8 cellular contexts compared by ENCODE assay signal in the genomic region with DNA sequence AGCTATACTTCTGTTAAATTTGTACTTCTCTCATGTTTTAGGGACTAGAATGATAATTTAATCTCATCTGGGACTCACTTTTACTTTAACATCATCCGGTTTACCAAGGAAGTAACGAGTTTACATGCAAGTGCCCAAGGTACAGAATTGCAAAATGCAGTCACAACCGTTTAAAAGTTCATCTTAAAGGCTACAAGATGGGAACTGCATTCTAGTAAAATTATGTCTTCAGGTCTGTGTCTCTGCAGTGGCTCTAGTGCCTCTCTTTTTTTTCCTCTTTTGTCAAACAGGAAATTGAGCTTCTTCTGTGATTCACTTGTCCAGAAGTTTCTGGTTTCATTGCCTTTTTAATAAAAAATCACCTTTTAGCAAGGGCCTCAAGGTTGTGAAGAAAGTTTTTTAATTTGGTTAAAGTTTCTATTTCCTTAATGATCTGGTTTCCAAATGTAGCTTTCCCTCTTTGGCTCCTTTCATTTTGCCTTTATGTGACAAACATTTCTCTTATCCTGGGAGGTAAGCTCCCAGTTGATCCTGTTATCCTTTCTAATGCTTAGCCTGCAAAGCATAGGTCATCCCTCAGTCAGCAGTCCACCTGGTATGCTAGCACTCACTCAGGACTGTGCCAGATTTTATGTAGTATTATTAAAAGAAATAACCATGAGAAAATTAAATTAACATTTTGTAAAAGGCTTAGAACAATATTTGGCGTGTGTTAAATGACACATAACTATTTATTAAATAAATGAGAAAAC. TPM values are rescaled to one million over a fixed set of nuclear protein-coding genes. Genes with fewer than 3 reads are reported as not detected.
DNase-seq lines count a peak whose midpoint lies in the region; ATAC-seq and TF ChIP-seq lines count a peak whose summit lies in the region.

No MANE protein-coding gene starts in this region.

- in situ Hi-C loops in gastrocnemius medialis (cut with MboI; ENCODE audit: low sequenced_read_pairs in 4 of 4) = loop anchor here in 1 of 4 donors (25.0 kb wide), 1 partner anchor 129 kb away; the partner anchor contains the start of gene STAT1

- DNase-seq in DMS53 (lab: John Stamatoyannopoulos, UW) = peak; percentile 20
- no peak for DNase-seq in DMS53 treated with DMSO at 0.1 percent for 48 hours (lab: John Stamatoyannopoulos, UW; ENCODE audit: unreplicated experiment)
- DNase-seq in SIG-M5 treated with dmso at 0.1 percent for 504 hours (lab: John Stamatoyannopoulos, UW; ENCODE audit: unreplicated experiment) = peak; percentile 68
- DNase-seq in esophagus squamous epithelium (lab: John Stamatoyannopoulos, UW) = no peak
- DNase-seq in gastrocnemius medialis = no peak
- DNase-seq in SK-N-DZ (ENCODE audit: low spot score) = no peak
- DNase-seq in lower leg skin (ENCODE audit: low spot score in 2 of 2) = no peak
- no peak for DNase-seq in foreskin melanocyte

- peak overlapping the region; percentile 94 to 99 (median 96) for H3K27ac ChIP-seq in esophagus squamous epithelium
- H3K27ac ChIP-seq in gastrocnemius medialis = peak overlapping the region; percentile 92 to 94 (median 93)

- TF ChIP-seq CTCF in esophagus squamous epithelium (IDR thresholded peaks at IDR 0.05) = no peak
- no peak for TF ChIP-seq CTCF in gastrocnemius medialis (IDR thresholded peaks at IDR 0.05 in 4 of 5, conservative IDR thresholded peaks at IDR 0.05 in 1 of 5)
- no peak for TF ChIP-seq CTCF in lower leg skin (IDR thresholded peaks at IDR 0.05)

- H3K4me3 ChIP-seq in esophagus squamous epithelium = peak overlapping the region; percentile 89 to 96 (median 89)
- H3K4me3 ChIP-seq in gastrocnemius medialis = peak overlapping the region; percentile 69 to 96 (median 87)
- H3K4me3 ChIP-seq in lower leg skin (ENCODE audit: low read depth, poor library complexity, severe bottlenecking) = no peak overlapping the region

- H3K36me3 ChIP-seq in esophagus squamous epithelium (no peaks in the 10 kb centered on the region), gastrocnemius medialis (no peaks in the 10 kb centered on the region)

- intact Hi-C loops in esophagus squamous epithelium (cut with DNase I) (no loop called here), gastrocnemius medialis (cut with DNase I; ENCODE audit: low total_unique reads) (loop anchor here (5.0 to 10.0 kb wide), 3 partner anchors 538 to 1121 kb away; partner anchors contain the start of genes INPP1, NABP1 and OSGEPL1), lower leg skin (cut with DNase I; ENCODE audit: low total_unique reads) (no loop called here)

- no peak for ATAC-seq in gastrocnemius medialis

- WGBS in esophagus squamous epithelium, 2 donors = 21 to 22% methylated on average over 4 of the region's 4 CpGs
- WGBS in lower leg skin, 2 donors = 16 to 24% methylated on average over 4 of the region's 4 CpGs

- TF ChIP-seq POLR2A in esophagus squamous epithelium (IDR thresholded peaks at IDR 0.05) (no peak), gastrocnemius medialis (IDR thresholded peaks at IDR 0.05) (no peak), lower leg skin (IDR thresholded peaks at IDR 0.05) (no peak)

- H3K4me1 ChIP-seq in esophagus squamous epithelium = peaks cover 0 to 66% (median 23%) of the 10 kb centered on the region in 3 donors
- H3K4me1 ChIP-seq in gastrocnemius medialis = peaks cover 39 to 43% of the 10 kb centered on the region in 2 donors

- H3K9me3 ChIP-seq in esophagus squamous epithelium = no peaks in the 10 kb centered on the region
- H3K9me3 ChIP-seq in gastrocnemius medialis = no peaks in the 10 kb centered on the region

- H3K27me3 ChIP-seq in esophagus squamous epithelium (no peaks in the 10 kb centered on the region), gastrocnemius medialis (no peaks in the 10 kb centered on the region)

RNA-seq across cellular contexts. Expression of gene GLS, which starts 2.4 kb away (rescaled TPM):
- 10 to 100 TPM; 22.0 to 84.1 (median 45.9) TPM for total RNA-seq in esophagus squamous epithelium
- total RNA-seq in gastrocnemius medialis = 10 to 100 TPM; 12.4 to 32.6 (median 21.8) TPM
- polyA plus RNA-seq in SK-N-DZ (2014; cell fraction: cytosol; rRNA removed) = 52.6 and 63.5 TPM in 2 replicates
- polyA plus RNA-seq in SK-N-DZ (2014; cell fraction: nucleus; rRNA removed) = 85.3 and 121 TPM in 2 replicates
- total RNA-seq in lower leg skin = 10 to 100 TPM; 55.3 to 86.2 (median 67.6) TPM

Comparison
In these comparisons a context has a peak if more than half of its experiments do, and no peak if none do; other contexts are left out.
1. DNase-seq: peak in DMS53 (single experiment) and SIG-M5 treated with dmso at 0.1 percent for 504 hours (single experiment); none in DMS53 treated with DMSO at 0.1 percent for 48 hours (single experiment), esophagus squamous epithelium (single experiment), gastrocnemius medialis (0 of 2), SK-N-DZ (single experiment), lower leg skin (0 of 2) and foreskin melanocyte (single experiment).